9 cellular contexts compared by ENCODE assay signal in the genomic region with DNA sequence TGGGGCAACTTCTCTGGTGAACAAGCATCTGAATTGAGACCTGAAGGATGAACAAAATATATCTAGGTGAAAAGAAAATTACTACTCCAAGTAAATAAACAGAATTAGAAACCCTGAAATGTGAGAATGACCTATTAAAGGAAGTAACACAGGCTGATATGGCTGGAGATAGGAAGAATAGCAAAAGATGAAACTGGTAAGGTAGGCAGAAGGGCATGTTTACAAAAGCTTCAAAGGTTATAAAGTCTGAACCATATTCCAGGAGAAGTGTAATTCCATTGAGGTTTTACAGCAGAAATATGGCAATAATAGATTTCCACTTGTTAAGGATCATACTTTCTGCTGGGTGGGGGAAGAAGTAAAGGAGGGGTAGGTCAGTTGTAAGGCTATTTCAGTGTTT.
"Had no signal": no experiment of that assay in that cellular context is flagged by ENCODE, and none has a peak within 500 bp of the region (broad histone marks: within the 10 kb centered on the region; RNA-seq: fewer than 3 reads in every experiment).

No MANE protein-coding gene starts in this region.

- ATAC-seq: GM23338, HCT116 had no signal

- H3K4me1 ChIP-seq: HAP-1 had no signal

- H3K4me3 ChIP-seq: GM23248, GM23338, HAP-1 had no signal

- H3K36me3 ChIP-seq: HAP-1 had no signal

- DNase-seq: GM23248, GOT3, H7, H9, HCEC 1CT, HFFc6 had no signal

- H3K9me3 ChIP-seq: HAP-1 had no signal

- H3K27ac ChIP-seq: GM23248 had no signal
